8 cellular contexts compared by ENCODE assay signal in the genomic region with DNA sequence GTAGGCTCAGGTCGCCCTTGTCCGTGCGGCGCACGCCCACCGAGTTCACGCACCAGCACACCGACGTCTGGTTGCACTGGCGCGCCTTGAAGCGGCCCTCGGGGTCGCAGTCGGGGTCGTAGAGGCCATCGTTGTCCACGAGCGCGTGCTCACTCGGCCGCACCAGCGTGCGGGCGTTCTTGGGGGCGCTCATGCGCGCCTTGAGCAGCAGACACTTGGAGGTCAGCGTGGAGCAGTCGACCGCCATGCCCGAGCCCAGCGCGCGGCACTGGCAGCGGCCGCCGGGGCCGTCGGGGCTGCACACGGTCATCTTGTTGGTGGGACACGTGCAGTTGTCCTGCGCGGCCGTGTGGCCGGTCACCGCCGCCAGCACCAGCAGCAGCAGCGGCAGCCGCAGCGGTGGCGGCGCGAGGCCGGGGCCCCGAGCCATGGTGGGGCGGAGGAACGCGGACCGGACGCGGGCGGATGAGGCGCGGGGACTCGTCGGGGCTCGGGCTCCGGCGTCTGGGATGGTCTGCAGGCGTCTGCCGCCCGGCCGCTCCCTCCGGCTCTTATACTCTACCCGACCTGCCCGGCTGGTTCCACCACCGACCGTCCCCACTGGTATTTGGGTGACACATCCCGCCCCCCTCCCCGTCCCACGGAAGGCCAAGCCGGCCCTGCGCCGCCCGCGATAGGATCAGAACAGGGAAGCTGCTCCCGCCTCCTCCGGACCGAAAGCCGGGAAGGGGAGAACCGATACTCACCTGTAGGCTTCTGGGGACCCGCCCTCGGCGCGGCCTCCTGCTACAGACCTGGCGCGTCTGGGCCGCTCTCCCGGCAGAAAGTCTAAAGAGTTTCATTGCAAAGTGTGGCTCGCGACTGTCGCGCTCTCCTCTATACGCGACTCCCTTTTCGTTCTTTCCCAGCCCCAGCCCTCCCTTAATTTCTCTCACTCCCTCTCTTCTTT. TPM values are rescaled to one million over a fixed set of nuclear protein-coding genes. Genes with fewer than 3 reads are reported as not detected.
DNase-seq lines count a peak whose midpoint lies in the region; ATAC-seq and TF ChIP-seq lines count a peak whose summit lies in the region.

A gene with protein sequence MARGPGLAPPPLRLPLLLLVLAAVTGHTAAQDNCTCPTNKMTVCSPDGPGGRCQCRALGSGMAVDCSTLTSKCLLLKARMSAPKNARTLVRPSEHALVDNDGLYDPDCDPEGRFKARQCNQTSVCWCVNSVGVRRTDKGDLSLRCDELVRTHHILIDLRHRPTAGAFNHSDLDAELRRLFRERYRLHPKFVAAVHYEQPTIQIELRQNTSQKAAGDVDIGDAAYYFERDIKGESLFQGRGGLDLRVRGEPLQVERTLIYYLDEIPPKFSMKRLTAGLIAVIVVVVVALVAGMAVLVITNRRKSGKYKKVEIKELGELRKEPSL (minus strand): TSS at position 526 of the 949 bp plus-strand sequence. CDS start 96 bp downstream, at position 430.

- H3K9me3 ChIP-seq in HAP-1 (no peaks in the 10 kb centered on the region), OCI-LY7 (ENCODE audit: low read length) (no peaks in the 10 kb centered on the region)

- no peaks in the 10 kb centered on the region for H3K9me2 ChIP-seq in OCI-LY7 (ENCODE audit: insufficient read depth, low read length)

- H3K4me1 ChIP-seq in HAP-1: no peaks in the 10 kb centered on the region
- H3K4me1 ChIP-seq in OCI-LY7 (ENCODE audit: insufficient read depth, low read length, poor library complexity, severe bottlenecking): no peaks in the 10 kb centered on the region

- POLR2A ChIA-PET in OCI-LY7 (lab: Charles Lee): no interaction called here

- peak within 1 kb of the TSS; percentile 38 for H3K4me3 ChIP-seq in GM06990 (replicated peaks; ENCODE audit: low read depth, low read length)
- H3K4me3 ChIP-seq in HAP-1: no peak within 1 kb of the TSS
- H3K4me3 ChIP-seq in OCI-LY7 (ENCODE audit: low read depth, low read length, poor library complexity, severe bottlenecking): no peak within 1 kb of the TSS

- in situ Hi-C loops in HAP-1 (cut with MboI; ENCODE audit: low sequenced_read_pairs): no loop called here

- CTCF ChIA-PET in OCI-LY7 (lab: Charles Lee; ENCODE audit: unreplicated experiment): no interaction called here

- H3K79me2 ChIP-seq in OCI-LY7 (ENCODE audit: insufficient read depth, low read depth, low read length): no peaks in the 10 kb centered on the region

- no TSS peak for BruUV-seq in OCI-LY7 (replicated peaks; lab: Mats Ljungman, UMichigan)

- H2AFZ ChIP-seq in OCI-LY7 (ENCODE audit: low read length): no peak within 1 kb of the TSS

- TF ChIP-seq CTCF in GM06990 (IDR thresholded peaks at IDR 0.05; ENCODE audit: insufficient read depth, low read length, poor library complexity, severe bottlenecking) (no peak), OCI-LY7 (conservative IDR thresholded peaks at IDR 0.05; ENCODE audit: low read length) (no peak)

- peak within 1 kb of the TSS; percentile 84 for H3K27ac Mint-ChIP-seq in activated T-helper 1 cell treated with anti-CD3 and anti-CD28 coated beads, Interleukin-12 subunit alpha, Interleukin-12 subunit beta, Interleukin-2, Interleukin-4 antibody, amounts not matched to agents 30 ng/mL and 10 ng/mL and 1 ng/mL, durations not matched to agents 14 hours and 24 hours and 36 hours

- H3K36me3 ChIP-seq in GM06990 (ENCODE audit: control insufficient read depth, insufficient read depth, low read length): no peaks in the 10 kb centered on the region
- H3K36me3 ChIP-seq in HAP-1 (replicated peaks): no peaks in the 10 kb centered on the region
- no peaks in the 10 kb centered on the region for H3K36me3 ChIP-seq in OCI-LY7 (ENCODE audit: insufficient read depth, low read length)

- H4K20me1 ChIP-seq in OCI-LY7 (ENCODE audit: insufficient read depth, low read length): no peaks in the 10 kb centered on the region

- no peak within 1 kb of the TSS for H3K4me2 ChIP-seq in OCI-LY7 (ENCODE audit: low read length)

- peak; percentile 50 for DNase-seq in GM06990 (ENCODE audit: extremely low read depth, insufficient read length)
- no peak for DNase-seq in activated T-helper 1 cell treated with anti-CD3 and anti-CD28 coated beads, Interleukin-12 subunit alpha, Interleukin-12 subunit beta, Interleukin-2, Interleukin-4 antibody, amounts not matched to agents 30 ng/mL and 10 ng/mL and 1 ng/mL, durations not matched to agents 14 hours and 24 hours and 36 hours (ENCODE audit: low spot score)
- peak; percentile 33 for DNase-seq in left cardiac atrium
- no peak for DNase-seq in renal cortical epithelial cell (ENCODE audit: low read depth)
- no peak for DNase-seq in HAP-1 (ENCODE audit: low spot score in 2 of 2)
- DNase-seq in OCI-LY7 (ENCODE audit: low spot score): no peak

- no peaks in the 10 kb centered on the region for H3K9me3 Mint-ChIP-seq in activated T-helper 1 cell treated with anti-CD3 and anti-CD28 coated beads, Interleukin-12 subunit alpha, Interleukin-12 subunit beta, Interleukin-2, Interleukin-4 antibody, amounts not matched to agents 30 ng/mL and 10 ng/mL and 1 ng/mL, durations not matched to agents 14 hours and 24 hours and 36 hours

- intact Hi-C loops in activated T-helper 1 cell treated with anti-CD3 and anti-CD28 coated beads, Interleukin-12 subunit alpha, Interleukin-12 subunit beta, Interleukin-2, Interleukin-4 antibody, amounts not matched to agents 30 ng/mL and 10 ng/mL and 1 ng/mL, durations not matched to agents 14 hours and 24 hours and 36 hours (cut with micrococcal nuclease): loop anchor here (10.0 kb wide), 1 partner anchor 1152 kb away; the partner anchor contains the start of gene DAB1
- intact Hi-C loops in left cardiac atrium (cut with DNase I) (no loop called here), OCI-LY7 (cut with micrococcal nuclease; ENCODE audit: unreplicated experiment) (no loop called here)

- peaks cover 8% of the 10 kb centered on the region for H3K36me3 Mint-ChIP-seq in activated T-helper 1 cell treated with anti-CD3 and anti-CD28 coated beads, Interleukin-12 subunit alpha, Interleukin-12 subunit beta, Interleukin-2, Interleukin-4 antibody, amounts not matched to agents 30 ng/mL and 10 ng/mL and 1 ng/mL, durations not matched to agents 14 hours and 24 hours and 36 hours (ENCODE audit: low read depth)

- H3K4me1 Mint-ChIP-seq in activated T-helper 1 cell treated with anti-CD3 and anti-CD28 coated beads, Interleukin-12 subunit alpha, Interleukin-12 subunit beta, Interleukin-2, Interleukin-4 antibody, amounts not matched to agents 30 ng/mL and 10 ng/mL and 1 ng/mL, durations not matched to agents 14 hours and 24 hours and 36 hours (ENCODE audit: low read depth): peaks cover 44% of the 10 kb centered on the region

- H3K27me3 Mint-ChIP-seq in activated T-helper 1 cell treated with anti-CD3 and anti-CD28 coated beads, Interleukin-12 subunit alpha, Interleukin-12 subunit beta, Interleukin-2, Interleukin-4 antibody, amounts not matched to agents 30 ng/mL and 10 ng/mL and 1 ng/mL, durations not matched to agents 14 hours and 24 hours and 36 hours (ENCODE audit: insufficient read depth): peaks cover 67% of the 10 kb centered on the region

- H3K27ac ChIP-seq in OCI-LY7 (ENCODE audit: low read depth, low read length, poor library complexity, severe bottlenecking): no peak within 1 kb of the TSS

- ATAC-seq in left cardiac atrium: peak; percentile 61 to 63
- ATAC-seq in SK-N-SH treated with all-trans-retinoic acid at 6 μM for 48 hours: no peak
- no peak for ATAC-seq in GM21576 (IDR thresholded peaks at IDR 0.05; ENCODE audit: unreplicated experiment)

- no peaks in the 10 kb centered on the region for H3K27me3 ChIP-seq in GM06990 (replicated peaks; ENCODE audit: control insufficient read depth, insufficient read depth, low read length)
- peaks cover 10% of the 10 kb centered on the region; the same call in 1 of the 2 replicates for H3K27me3 ChIP-seq in HAP-1 (ENCODE audit: low read depth)

- H3K4me3 Mint-ChIP-seq in activated T-helper 1 cell treated with anti-CD3 and anti-CD28 coated beads, Interleukin-12 subunit alpha, Interleukin-12 subunit beta, Interleukin-2, Interleukin-4 antibody, amounts not matched to agents 30 ng/mL and 10 ng/mL and 1 ng/mL, durations not matched to agents 14 hours and 24 hours and 36 hours: peak within 1 kb of the TSS; percentile 77

TF ChIP-seq in SK-N-SH treated with all-trans-retinoic acid at 6 μM for 48 hours, 23 proteins besides CTCF, POLR2A, EP300 and RAD21:
- TF ChIP-seq TCF4 (CRISPR knock-in tag; IDR thresholded peaks at IDR 0.05; ENCODE audit: borderline replicate concordance): no peak
- TF ChIP-seq PATZ1 (CRISPR knock-in tag; IDR thresholded peaks at IDR 0.05; ENCODE audit: borderline replicate concordance): no peak
- no peak for TF ChIP-seq BACH2 (CRISPR knock-in tag; IDR thresholded peaks at IDR 0.05; ENCODE audit: borderline replicate concordance)
- TF ChIP-seq ZNF70 (CRISPR knock-in tag; IDR thresholded peaks at IDR 0.05): no peak

RNA-seq across cellular contexts. Expression of the gene that starts here (rescaled TPM):
- not detected in 2 replicates for total RNA-seq in activated T-helper 1 cell treated with anti-CD3 and anti-CD28 coated beads, Interleukin-12 subunit alpha, Interleukin-12 subunit beta, Interleukin-2, Interleukin-4 antibody, amounts not matched to agents 30 ng/mL and 10 ng/mL and 1 ng/mL, durations not matched to agents 14 hours and 24 hours and 36 hours
- under 1 TPM; 0.44 to 0.81 TPM for total RNA-seq in left cardiac atrium
- total RNA-seq in renal cortical epithelial cell: 122 and 129 TPM in 2 replicates
- total RNA-seq in OCI-LY7 (2014; rRNA removed; shearing (Covaris generic)): not detected in 2 replicates
- not detected in 2 replicates for total RNA-seq in OCI-LY7 (2022)

Comparison
In these comparisons a context has a peak if more than half of its experiments do, and no peak if none do; other contexts are left out.
1. RNA of the gene that starts here (total RNA-seq): 122 to 129 TPM in renal cortical epithelial cell; 0.44 to 0.81 TPM in left cardiac atrium, not detected in activated T-helper 1 cell treated with anti-CD3 and anti-CD28 coated beads, Interleukin-12 subunit alpha, Interleukin-12 subunit beta, Interleukin-2, Interleukin-4 antibody, amounts not matched to agents 30 ng/mL and 10 ng/mL and 1 ng/mL, durations not matched to agents 14 hours and 24 hours and 36 hours and not detected in OCI-LY7; every median in the first group is over 10 times any median in the second.
2. Peak in DNase-seq and ATAC-seq in left cardiac atrium; RNA of the gene not detected or under 1 TPM.